8 cellular contexts compared by ENCODE assay signal in genomic region chr17:81386141-81386645, GRCh38. TPM values are rescaled to one million over a fixed set of nuclear protein-coding genes. Genes with fewer than 3 reads are reported as not detected.
A peak's percentile ranks its signal among the peaks of the same experiment; 100 is the strongest.
DNase-seq lines count a peak whose midpoint lies in the region; ATAC-seq, FAIRE-seq and TF ChIP-seq lines count a peak whose summit lies in the region.

No MANE protein-coding gene starts in this region.

- H3K9me3 ChIP-seq in mucosa of stomach (ENCODE audit: control insufficient read depth, low read length) = no peaks in the 10 kb centered on the region

- FAIRE-seq in bronchial epithelial cell (lab: Jason Lieb, UNC) = no peak

- H3K27me3 Mint-ChIP-seq in activated naive CD4-positive, alpha-beta T cell treated with anti-CD3 and anti-CD28 coated beads, Interleukin-2, amount 50 U/mL, for 24 hours = peaks cover 17% of the 10 kb centered on the region
- no peaks in the 10 kb centered on the region for H3K27me3 Mint-ChIP-seq in type B pancreatic cell

- H3K36me3 ChIP-seq in bronchial epithelial cell (ENCODE audit: control insufficient read depth, insufficient read depth, low read length) = no peaks in the 10 kb centered on the region
- no peaks in the 10 kb centered on the region for H3K36me3 ChIP-seq in mucosa of stomach (ENCODE audit: control insufficient read depth, insufficient read depth, low read length)

- H3K4me3 Mint-ChIP-seq in activated naive CD4-positive, alpha-beta T cell treated with anti-CD3 and anti-CD28 coated beads, Interleukin-2, amount 50 U/mL, for 24 hours = peak overlapping the region; percentile 44
- peak overlapping the region; percentile 77 for H3K4me3 Mint-ChIP-seq in type B pancreatic cell

- TF ChIP-seq CTCF in bronchial epithelial cell (IDR thresholded peaks at IDR 0.05; ENCODE audit: insufficient read depth, low read length, severe bottlenecking) (no peak), type B pancreatic cell (conservative IDR thresholded peaks at IDR 0.05) (peak; percentile 45)

- peak overlapping the region; percentile 88 for H3K9ac ChIP-seq in mucosa of stomach (ENCODE audit: low read length)

- peaks cover 35% of the 10 kb centered on the region for H3K4me1 ChIP-seq in mucosa of stomach (ENCODE audit: control insufficient read depth, insufficient read depth, low read length)

- H3K27me3 ChIP-seq in bronchial epithelial cell (ENCODE audit: control insufficient read depth, insufficient read depth, low read length) (peaks cover 2% of the 10 kb centered on the region), mucosa of stomach (ENCODE audit: control insufficient read depth, insufficient read depth, low read length) (peaks cover 13% of the 10 kb centered on the region)

- H3K4me3 ChIP-seq in bronchial epithelial cell (ENCODE audit: low read depth, low read length) (peak overlapping the region; percentile 78), mucosa of stomach (ENCODE audit: low read length) (no peak overlapping the region)

- no peak for ATAC-seq in GM21423 (IDR thresholded peaks at IDR 0.05; ENCODE audit: unreplicated experiment)

- no peak overlapping the region for H3K27ac Mint-ChIP-seq in activated naive CD4-positive, alpha-beta T cell treated with anti-CD3 and anti-CD28 coated beads, Interleukin-2, amount 50 U/mL, for 24 hours
- H3K27ac Mint-ChIP-seq in type B pancreatic cell = peak overlapping the region; percentile 64

- H3K36me3 Mint-ChIP-seq in activated naive CD4-positive, alpha-beta T cell treated with anti-CD3 and anti-CD28 coated beads, Interleukin-2, amount 50 U/mL, for 24 hours = no peaks in the 10 kb centered on the region
- no peaks in the 10 kb centered on the region for H3K36me3 Mint-ChIP-seq in type B pancreatic cell

- H3K9me3 Mint-ChIP-seq in activated naive CD4-positive, alpha-beta T cell treated with anti-CD3 and anti-CD28 coated beads, Interleukin-2, amount 50 U/mL, for 24 hours = no peaks in the 10 kb centered on the region
- H3K9me3 Mint-ChIP-seq in type B pancreatic cell = no peaks in the 10 kb centered on the region

- DNase-seq in activated naive CD4-positive, alpha-beta T cell (lab: John Stamatoyannopoulos, UW) = no peak
- no peak for DNase-seq in bronchial epithelial cell (ENCODE audit: low read depth)
- DNase-seq in type B pancreatic cell (ENCODE audit: extremely low spot score, unreplicated experiment) = no peak
- no peak for DNase-seq in stimulated activated CD8-positive, alpha-beta memory T cell treated with anti-CD3 and anti-CD28 coated beads, Interleukin-4, amount 100 ng/mL, for 48 hours
- DNase-seq in NCI-H1048 (lab: John Stamatoyannopoulos, UW) = no peak

- no peaks in the 10 kb centered on the region for H3K4me1 Mint-ChIP-seq in activated naive CD4-positive, alpha-beta T cell treated with anti-CD3 and anti-CD28 coated beads, Interleukin-2, amount 50 U/mL, for 24 hours
- peaks cover 23% of the 10 kb centered on the region for H3K4me1 Mint-ChIP-seq in type B pancreatic cell (ENCODE audit: unreplicated experiment)

RNA-seq across cellular contexts. Expression of gene BAHCC1, which starts 9.1 kb away (rescaled TPM):
- total RNA-seq in bronchial epithelial cell (0.79 and 1.8 TPM in 2 replicates), type B pancreatic cell (ENCODE audit: low replicate concordance) (23.0 and 74.3 TPM in 2 replicates)
